ENCODE assay signal across 8 cellular contexts in genomic region chr13:23087884-23088283, GRCh38.
DNase-seq lines count a peak whose midpoint lies in the region; ATAC-seq and TF ChIP-seq lines count a peak whose summit lies in the region.

No MANE protein-coding gene starts in this region.

- POLR2A ChIA-PET in naive thymus-derived CD4-positive, alpha-beta T cell (lab: Charles Lee): no interaction called here

- no peak overlapping the region for H3K27ac ChIP-seq in gastroesophageal sphincter
- H3K27ac ChIP-seq in naive thymus-derived CD4-positive, alpha-beta T cell (ENCODE audit: low read depth, low read length): no peak overlapping the region

- no peak for ATAC-seq in activated naive CD8-positive, alpha-beta T cell treated with anti-CD3 and anti-CD28 coated beads, Interleukin-2, amount 50 U/mL, for 24 hours
- ATAC-seq in HG02798 (IDR thresholded peaks at IDR 0.05; ENCODE audit: poor library complexity, unreplicated experiment) (no peak), gastroesophageal sphincter (no peak)
- ATAC-seq in naive thymus-derived CD4-positive, alpha-beta T cell: no peak

- no peaks in the 10 kb centered on the region for H3K9me3 ChIP-seq in gastroesophageal sphincter
- no peaks in the 10 kb centered on the region for H3K9me3 ChIP-seq in naive thymus-derived CD4-positive, alpha-beta T cell (ENCODE audit: control insufficient read depth in 2 of 3, low read length in 3 of 3)

- no peak for TF ChIP-seq EP300 in gastroesophageal sphincter (IDR thresholded peaks at IDR 0.05)

- H3K27ac Mint-ChIP-seq in activated naive CD8-positive, alpha-beta T cell treated with anti-CD3 and anti-CD28 coated beads, Interleukin-2, amount 50 U/mL, for 24 hours: no peak overlapping the region
- H3K27ac Mint-ChIP-seq in mesothelial cell of epicardium: no peak overlapping the region
- H3K27ac Mint-ChIP-seq in naive thymus-derived CD4-positive, alpha-beta T cell: no peak overlapping the region

- no peaks in the 10 kb centered on the region for H3K36me3 Mint-ChIP-seq in activated naive CD8-positive, alpha-beta T cell treated with anti-CD3 and anti-CD28 coated beads, Interleukin-2, amount 50 U/mL, for 24 hours (ENCODE audit: low read depth)
- H3K36me3 Mint-ChIP-seq in mesothelial cell of epicardium: no peaks in the 10 kb centered on the region
- peaks cover 0 to 9% (median 0%) of the 10 kb centered on the region in 5 donors for H3K36me3 Mint-ChIP-seq in naive thymus-derived CD4-positive, alpha-beta T cell

- H3K4me1 Mint-ChIP-seq in activated naive CD8-positive, alpha-beta T cell treated with anti-CD3 and anti-CD28 coated beads, Interleukin-2, amount 50 U/mL, for 24 hours: no peaks in the 10 kb centered on the region
- peaks cover 3% of the 10 kb centered on the region for H3K4me1 Mint-ChIP-seq in mesothelial cell of epicardium
- peaks cover 0 to 4% (median 0%) of the 10 kb centered on the region in 7 donors for H3K4me1 Mint-ChIP-seq in naive thymus-derived CD4-positive, alpha-beta T cell

- intact Hi-C loops in naive thymus-derived CD4-positive, alpha-beta T cell (cut with micrococcal nuclease): no loop called here

- 56 to 64% methylated on average over 1 of the region's 1 CpG for WGBS in gastroesophageal sphincter (ENCODE audit: low coverage in 1 of 2), 2 donors

- peak in 2 of 3 donors; percentile 2 to 14 for DNase-seq in stimulated activated CD4-positive, alpha-beta T cell treated with anti-CD3 and anti-CD28 coated beads, Interleukin-12 subunit alpha, Interleukin-12 subunit beta, amount 100 ng/mL, for 48 hours (ENCODE audit: low read depth in 2 of 3, low spot score in 1 of 3)
- no peak for DNase-seq in stimulated activated CD4-positive, alpha-beta T cell treated with anti-CD3 and anti-CD28 coated beads, Interleukin-4, amount 100 ng/mL, for 4 hours
- DNase-seq in Kasumi-1 (lab: John Stamatoyannopoulos, UW) (peak; percentile 15 to 23), mesothelial cell of epicardium (ENCODE audit: low spot score in 2 of 2, unreplicated experiment in 2 of 2) (no peak)
- DNase-seq in activated naive CD8-positive, alpha-beta T cell treated with anti-CD3 and anti-CD28 coated beads, Interleukin-2, amount 50 U/mL, for 24 hours: peak; percentile 4
- no peak for DNase-seq in naive thymus-derived CD4-positive, alpha-beta T cell

- no peak for TF ChIP-seq POLR2A in gastroesophageal sphincter (IDR thresholded peaks at IDR 0.05)

- peaks cover 4% of the 10 kb centered on the region for H3K27me3 Mint-ChIP-seq in activated naive CD8-positive, alpha-beta T cell treated with anti-CD3 and anti-CD28 coated beads, Interleukin-2, amount 50 U/mL, for 24 hours
- H3K27me3 Mint-ChIP-seq in mesothelial cell of epicardium (ENCODE audit: low read depth): peaks cover 2% of the 10 kb centered on the region
- peaks cover 0 to 35% (median 23%) of the 10 kb centered on the region in 5 donors for H3K27me3 Mint-ChIP-seq in naive thymus-derived CD4-positive, alpha-beta T cell

- TF ChIP-seq CTCF in mesothelial cell of epicardium (IDR thresholded peaks at IDR 0.05; ENCODE audit: unreplicated experiment) (peak; percentile 23), gastroesophageal sphincter (IDR thresholded peaks at IDR 0.05) (peak in 1 of 4 experiments; percentile 33)

- H3K36me3 ChIP-seq in gastroesophageal sphincter: no peaks in the 10 kb centered on the region
- no peaks in the 10 kb centered on the region for H3K36me3 ChIP-seq in naive thymus-derived CD4-positive, alpha-beta T cell (ENCODE audit: control insufficient read depth in 2 of 3, insufficient read depth in 3 of 3, low read length in 3 of 3)

- H3K4me3 ChIP-seq in gastroesophageal sphincter: no peak overlapping the region
- H3K4me3 ChIP-seq in naive thymus-derived CD4-positive, alpha-beta T cell (ENCODE audit: low read length): no peak overlapping the region

- no peak overlapping the region for H3K4me3 Mint-ChIP-seq in activated naive CD8-positive, alpha-beta T cell treated with anti-CD3 and anti-CD28 coated beads, Interleukin-2, amount 50 U/mL, for 24 hours
- no peak overlapping the region for H3K4me3 Mint-ChIP-seq in mesothelial cell of epicardium
- H3K4me3 Mint-ChIP-seq in naive thymus-derived CD4-positive, alpha-beta T cell: no peak overlapping the region

- CTCF ChIA-PET in naive thymus-derived CD4-positive, alpha-beta T cell (lab: Charles Lee): no interaction called here

- H3K4me1 ChIP-seq in gastroesophageal sphincter: no peaks in the 10 kb centered on the region
- H3K4me1 ChIP-seq in naive thymus-derived CD4-positive, alpha-beta T cell (ENCODE audit: control insufficient read depth in 2 of 2, insufficient read depth in 2 of 2, low read length in 2 of 2): no peaks in the 10 kb centered on the region

- peaks cover 8% of the 10 kb centered on the region for H3K27me3 ChIP-seq in gastroesophageal sphincter
- no peaks in the 10 kb centered on the region for H3K27me3 ChIP-seq in naive thymus-derived CD4-positive, alpha-beta T cell (ENCODE audit: control insufficient read depth in 2 of 2, insufficient read depth in 2 of 2, low read length in 2 of 2)

- H3K9me3 Mint-ChIP-seq in activated naive CD8-positive, alpha-beta T cell treated with anti-CD3 and anti-CD28 coated beads, Interleukin-2, amount 50 U/mL, for 24 hours: no peaks in the 10 kb centered on the region
- H3K9me3 Mint-ChIP-seq in mesothelial cell of epicardium: no peaks in the 10 kb centered on the region
- H3K9me3 Mint-ChIP-seq in naive thymus-derived CD4-positive, alpha-beta T cell: peaks cover 0 to 5% (median 0%) of the 10 kb centered on the region in 11 donors

Comparison
In these comparisons a context has a peak if more than half of its experiments do, and no peak if none do; other contexts are left out.
1. DNase-seq: peak in stimulated activated CD4-positive, alpha-beta T cell treated with anti-CD3 and anti-CD28 coated beads, Interleukin-12 subunit alpha, Interleukin-12 subunit beta, amount 100 ng/mL, for 48 hours (2 of 3), Kasumi-1 (2 of 2) and activated naive CD8-positive, alpha-beta T cell treated with anti-CD3 and anti-CD28 coated beads, Interleukin-2, amount 50 U/mL, for 24 hours (single experiment); none in stimulated activated CD4-positive, alpha-beta T cell treated with anti-CD3 and anti-CD28 coated beads, Interleukin-4, amount 100 ng/mL, for 4 hours (0 of 2), mesothelial cell of epicardium (0 of 2) and naive thymus-derived CD4-positive, alpha-beta T cell (0 of 9).